In the genomic region with DNA sequence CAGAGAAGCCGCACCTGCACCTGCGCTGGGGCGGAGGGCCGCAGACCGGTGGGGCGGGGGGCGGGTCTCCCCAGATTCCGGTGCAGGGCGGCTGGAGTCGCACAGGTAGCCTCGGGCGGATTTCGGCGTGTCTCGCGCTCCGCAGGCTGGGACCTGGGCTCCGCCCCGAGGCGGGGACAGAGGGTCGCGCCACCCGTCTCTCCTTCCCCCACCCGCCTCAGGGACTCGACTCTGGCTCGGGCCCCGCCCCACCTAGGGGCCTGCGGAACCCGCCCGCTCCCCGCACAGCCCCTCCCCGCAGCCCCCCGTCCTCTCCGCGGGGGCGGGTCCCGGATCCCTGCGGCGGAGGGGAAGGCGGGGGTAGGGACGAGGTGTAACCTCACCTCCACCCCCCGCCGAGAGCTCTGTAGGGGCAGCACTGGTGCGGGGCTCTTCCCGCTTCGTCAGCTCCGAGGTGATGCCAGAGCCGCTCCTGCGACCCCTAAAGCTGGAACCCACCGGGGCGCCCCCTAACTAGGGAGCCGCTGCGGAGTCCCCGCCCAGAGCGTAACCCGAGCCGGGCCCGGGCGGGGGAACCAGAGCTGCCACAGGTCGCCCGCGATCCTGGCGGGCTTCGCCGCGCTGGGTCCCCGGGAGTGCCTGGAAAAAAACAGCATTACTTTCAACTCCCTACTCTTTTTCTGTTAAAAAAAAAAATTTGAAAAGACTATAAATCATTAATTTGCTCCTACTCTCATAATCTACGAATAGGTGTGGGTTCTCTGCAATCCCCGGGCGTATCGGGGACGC, we compare ENCODE assay signal across 7 cellular contexts. TPM values are rescaled to one million over a fixed set of nuclear protein-coding genes. Genes with fewer than 3 reads are reported as not detected.
DNase-seq lines count a peak whose midpoint lies in the region; ATAC-seq lines count a peak whose summit lies in the region.

A gene with protein sequence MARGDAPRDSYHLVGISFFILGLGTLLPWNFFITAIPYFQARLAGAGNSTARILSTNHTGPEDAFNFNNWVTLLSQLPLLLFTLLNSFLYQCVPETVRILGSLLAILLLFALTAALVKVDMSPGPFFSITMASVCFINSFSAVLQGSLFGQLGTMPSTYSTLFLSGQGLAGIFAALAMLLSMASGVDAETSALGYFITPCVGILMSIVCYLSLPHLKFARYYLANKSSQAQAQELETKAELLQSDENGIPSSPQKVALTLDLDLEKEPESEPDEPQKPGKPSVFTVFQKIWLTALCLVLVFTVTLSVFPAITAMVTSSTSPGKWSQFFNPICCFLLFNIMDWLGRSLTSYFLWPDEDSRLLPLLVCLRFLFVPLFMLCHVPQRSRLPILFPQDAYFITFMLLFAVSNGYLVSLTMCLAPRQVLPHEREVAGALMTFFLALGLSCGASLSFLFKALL (minus strand): TSS at position 134 of the 789 bp plus-strand sequence. CDS start 169 bp downstream, outside the sequence.

- CTCF ChIA-PET in activated CD8-positive, alpha-beta memory T cell treated with anti-CD3 and anti-CD28 coated beads, Interleukin-2, amount 10 ng/mL, durations not matched to agents 7 days and 5 days (lab: Charles Lee), result interaction anchor here (0.8 to 3.7 kb wide), 14 partner anchors 8 to 700 kb away, joined by 3 to 30 read pairs (median 5); a partner anchor contains a TSS
- CTCF ChIA-PET in naive thymus-derived CD4-positive, alpha-beta T cell (lab: Charles Lee), result interaction anchor here (0.6 to 1.9 kb wide), 4 partner anchors 14 to 414 kb away, joined by 4 to 14 read pairs (median 6); no protein-coding TSS in a partner anchor

- H3K27ac Mint-ChIP-seq in activated CD8-positive, alpha-beta memory T cell treated with anti-CD3 and anti-CD28 coated beads, Interleukin-2, amount 10 ng/mL, durations not matched to agents 7 days and 5 days, result peak within 1 kb of the TSS; percentile 92
- peak within 1 kb of the TSS; percentile 79 to 95 (median 90) for H3K27ac Mint-ChIP-seq in naive thymus-derived CD4-positive, alpha-beta T cell
- peak within 1 kb of the TSS; percentile 92 for H3K27ac Mint-ChIP-seq in stimulated activated naive B cell treated with anti-CD40 and anti-IgM and Interleukin-4, amounts not matched to agents 10 μg/mL and 1 μg/mL and 100 μg/mL, for 72 hours

- POLR2A ChIA-PET in naive thymus-derived CD4-positive, alpha-beta T cell (lab: Charles Lee), result interaction anchor here (0.8 to 4.8 kb wide), 12 partner anchors 14 to 586 kb away, joined by 3 to 58 read pairs (median 4); a partner anchor contains a TSS

- ATAC-seq in GM19025 (IDR thresholded peaks at IDR 0.05; ENCODE audit: low read depth, unreplicated experiment) (peak; percentile 41), HG03460 (IDR thresholded peaks at IDR 0.05; ENCODE audit: unreplicated experiment) (peak; percentile 63)
- ATAC-seq in activated CD8-positive, alpha-beta memory T cell treated with anti-CD3 and anti-CD28 coated beads, Interleukin-2, amount 10 ng/mL, durations not matched to agents 7 days and 5 days, result peak; percentile 89
- peak; percentile 89 for ATAC-seq in naive thymus-derived CD4-positive, alpha-beta T cell
- peak; percentile 87 to 88 for ATAC-seq in stimulated activated naive B cell treated with anti-CD40 and anti-IgM and Interleukin-4, amounts not matched to agents 10 μg/mL and 1 μg/mL and 100 μg/mL, for 72 hours (replicated peaks)

- intact Hi-C loops in naive thymus-derived CD4-positive, alpha-beta T cell (cut with micrococcal nuclease), result loop anchor here (1.0 to 5.0 kb wide), 5 partner anchors 14 to 67 kb away; a partner anchor contains a TSS

- no peaks in the 10 kb centered on the region for H3K27me3 ChIP-seq in naive thymus-derived CD4-positive, alpha-beta T cell (ENCODE audit: control insufficient read depth in 2 of 2, insufficient read depth in 2 of 2, low read length in 2 of 2)

- H3K9me3 ChIP-seq in naive thymus-derived CD4-positive, alpha-beta T cell (ENCODE audit: control insufficient read depth in 2 of 3, low read length in 3 of 3), result no peaks in the 10 kb centered on the region

- H3K4me1 ChIP-seq in naive thymus-derived CD4-positive, alpha-beta T cell (ENCODE audit: control insufficient read depth in 2 of 2, insufficient read depth in 2 of 2, low read length in 2 of 2), result peaks cover 4 to 8% of the 10 kb centered on the region in 2 donors

- no peaks in the 10 kb centered on the region for H3K36me3 Mint-ChIP-seq in activated CD8-positive, alpha-beta memory T cell treated with anti-CD3 and anti-CD28 coated beads, Interleukin-2, amount 10 ng/mL, durations not matched to agents 7 days and 5 days
- no peaks in the 10 kb centered on the region for H3K36me3 Mint-ChIP-seq in naive thymus-derived CD4-positive, alpha-beta T cell
- H3K36me3 Mint-ChIP-seq in stimulated activated naive B cell treated with anti-CD40 and anti-IgM and Interleukin-4, amounts not matched to agents 10 μg/mL and 1 μg/mL and 100 μg/mL, for 72 hours, result peaks cover 12 to 22% of the 10 kb centered on the region in 2 donors

- peak; percentile 96 for DNase-seq in NCI-H82 (lab: John Stamatoyannopoulos, UW)
- peak; percentile 89 for DNase-seq in activated CD8-positive, alpha-beta memory T cell treated with anti-CD3 and anti-CD28 coated beads, Interleukin-2, amount 10 ng/mL, durations not matched to agents 7 days and 5 days
- DNase-seq in epithelial cell of prostate (ENCODE audit: low read depth, low spot score), result no peak
- DNase-seq in naive thymus-derived CD4-positive, alpha-beta T cell, result peak; percentile 53 to 85 (median 80)
- peak; percentile 75 for DNase-seq in stimulated activated naive B cell treated with anti-CD40 and anti-IgM and Interleukin-4, amounts not matched to agents 10 μg/mL and 1 μg/mL and 100 μg/mL, for 72 hours

- H3K4me1 Mint-ChIP-seq in activated CD8-positive, alpha-beta memory T cell treated with anti-CD3 and anti-CD28 coated beads, Interleukin-2, amount 10 ng/mL, durations not matched to agents 7 days and 5 days, result peaks cover 19% of the 10 kb centered on the region
- H3K4me1 Mint-ChIP-seq in naive thymus-derived CD4-positive, alpha-beta T cell, result peaks cover 0 to 24% (median 13%) of the 10 kb centered on the region in 7 donors
- peaks cover 12 to 30% of the 10 kb centered on the region in 2 donors for H3K4me1 Mint-ChIP-seq in stimulated activated naive B cell treated with anti-CD40 and anti-IgM and Interleukin-4, amounts not matched to agents 10 μg/mL and 1 μg/mL and 100 μg/mL, for 72 hours

- H3K4me3 Mint-ChIP-seq in activated CD8-positive, alpha-beta memory T cell treated with anti-CD3 and anti-CD28 coated beads, Interleukin-2, amount 10 ng/mL, durations not matched to agents 7 days and 5 days, result peak within 1 kb of the TSS; percentile 76
- peak within 1 kb of the TSS; percentile 81 to 96 (median 88) for H3K4me3 Mint-ChIP-seq in naive thymus-derived CD4-positive, alpha-beta T cell
- H3K4me3 Mint-ChIP-seq in stimulated activated naive B cell treated with anti-CD40 and anti-IgM and Interleukin-4, amounts not matched to agents 10 μg/mL and 1 μg/mL and 100 μg/mL, for 72 hours, result peak within 1 kb of the TSS; percentile 85 to 87

- peak within 1 kb of the TSS; percentile 43 for H3K27ac ChIP-seq in epithelial cell of prostate
- peak within 1 kb of the TSS; percentile 83 for H3K27ac ChIP-seq in naive thymus-derived CD4-positive, alpha-beta T cell (ENCODE audit: low read depth, low read length)

- peak within 1 kb of the TSS; percentile 72 for H3K4me3 ChIP-seq in naive thymus-derived CD4-positive, alpha-beta T cell (ENCODE audit: low read length)

- no peaks in the 10 kb centered on the region for H3K9me3 Mint-ChIP-seq in activated CD8-positive, alpha-beta memory T cell treated with anti-CD3 and anti-CD28 coated beads, Interleukin-2, amount 10 ng/mL, durations not matched to agents 7 days and 5 days (ENCODE audit: low read depth)
- H3K9me3 Mint-ChIP-seq in naive thymus-derived CD4-positive, alpha-beta T cell, result no peaks in the 10 kb centered on the region
- no peaks in the 10 kb centered on the region for H3K9me3 Mint-ChIP-seq in stimulated activated naive B cell treated with anti-CD40 and anti-IgM and Interleukin-4, amounts not matched to agents 10 μg/mL and 1 μg/mL and 100 μg/mL, for 72 hours

- peaks cover 6% of the 10 kb centered on the region for H3K27me3 Mint-ChIP-seq in activated CD8-positive, alpha-beta memory T cell treated with anti-CD3 and anti-CD28 coated beads, Interleukin-2, amount 10 ng/mL, durations not matched to agents 7 days and 5 days
- H3K27me3 Mint-ChIP-seq in naive thymus-derived CD4-positive, alpha-beta T cell, result peaks cover 0 to 3% (median 0%) of the 10 kb centered on the region in 5 donors
- H3K27me3 Mint-ChIP-seq in stimulated activated naive B cell treated with anti-CD40 and anti-IgM and Interleukin-4, amounts not matched to agents 10 μg/mL and 1 μg/mL and 100 μg/mL, for 72 hours, result peaks cover 0 to 3% of the 10 kb centered on the region in 2 donors

- peaks cover 0 to 8% (median 0%) of the 10 kb centered on the region in 3 experiments for H3K36me3 ChIP-seq in naive thymus-derived CD4-positive, alpha-beta T cell (ENCODE audit: control insufficient read depth in 2 of 3, insufficient read depth in 3 of 3, low read length in 3 of 3)

RNA-seq across cellular contexts. Expression of the gene that starts here (rescaled TPM):
- 10 to 100 TPM in 1 of 2 experiments, 1 to 10 TPM in 1; 7.6 to 10.1 TPM for total RNA-seq in activated CD8-positive, alpha-beta memory T cell treated with anti-CD3 and anti-CD28 coated beads, Interleukin-2, amount 10 ng/mL, durations not matched to agents 7 days and 5 days
- 10 to 100 TPM in 3 of 5 experiments, 1 to 10 TPM in 2; 6.0 to 18.9 (median 12.0) TPM for total RNA-seq in naive thymus-derived CD4-positive, alpha-beta T cell
- 1 to 10 TPM; 2.7 to 6.2 TPM for polyA plus RNA-seq in naive thymus-derived CD4-positive, alpha-beta T cell
